2 cellular contexts compared by ENCODE assay signal in genomic region chr11:57777969-57778317, GRCh38.
TF ChIP-seq lines count a peak whose summit lies in the region.

No MANE protein-coding gene starts in this region.

TF ChIP-seq in GM23338, 12 proteins besides CTCF, POLR2A, EP300 and RAD21:
- TF ChIP-seq ZNF331 (CRISPR knock-in tag; IDR thresholded peaks at IDR 0.05; ENCODE audit: low read depth) (no peak), ZNF114 (CRISPR knock-in tag; IDR thresholded peaks at IDR 0.05) (no peak), EZH2phosphoT487 (IDR thresholded peaks at IDR 0.05; ENCODE audit: unreplicated experiment) (no peak), NANOG (IDR thresholded peaks at IDR 0.05; ENCODE audit: borderline replicate concordance) (no peak), ETS1 (IDR thresholded peaks at IDR 0.05) (no peak), CREB1 (CRISPR knock-in tag; IDR thresholded peaks at IDR 0.05; ENCODE audit: low read depth) (no peak), EZH2 (IDR thresholded peaks at IDR 0.05; ENCODE audit: low read depth, unreplicated experiment) (no peak), POLR2AphosphoS5 (IDR thresholded peaks at IDR 0.05; ENCODE audit: low read depth) (no peak), STAT1 (IDR thresholded peaks at IDR 0.05; ENCODE audit: unreplicated experiment) (no peak), JUNB (IDR thresholded peaks at IDR 0.05; ENCODE audit: unreplicated experiment) (no peak)
- TF ChIP-seq, protein P1, sequence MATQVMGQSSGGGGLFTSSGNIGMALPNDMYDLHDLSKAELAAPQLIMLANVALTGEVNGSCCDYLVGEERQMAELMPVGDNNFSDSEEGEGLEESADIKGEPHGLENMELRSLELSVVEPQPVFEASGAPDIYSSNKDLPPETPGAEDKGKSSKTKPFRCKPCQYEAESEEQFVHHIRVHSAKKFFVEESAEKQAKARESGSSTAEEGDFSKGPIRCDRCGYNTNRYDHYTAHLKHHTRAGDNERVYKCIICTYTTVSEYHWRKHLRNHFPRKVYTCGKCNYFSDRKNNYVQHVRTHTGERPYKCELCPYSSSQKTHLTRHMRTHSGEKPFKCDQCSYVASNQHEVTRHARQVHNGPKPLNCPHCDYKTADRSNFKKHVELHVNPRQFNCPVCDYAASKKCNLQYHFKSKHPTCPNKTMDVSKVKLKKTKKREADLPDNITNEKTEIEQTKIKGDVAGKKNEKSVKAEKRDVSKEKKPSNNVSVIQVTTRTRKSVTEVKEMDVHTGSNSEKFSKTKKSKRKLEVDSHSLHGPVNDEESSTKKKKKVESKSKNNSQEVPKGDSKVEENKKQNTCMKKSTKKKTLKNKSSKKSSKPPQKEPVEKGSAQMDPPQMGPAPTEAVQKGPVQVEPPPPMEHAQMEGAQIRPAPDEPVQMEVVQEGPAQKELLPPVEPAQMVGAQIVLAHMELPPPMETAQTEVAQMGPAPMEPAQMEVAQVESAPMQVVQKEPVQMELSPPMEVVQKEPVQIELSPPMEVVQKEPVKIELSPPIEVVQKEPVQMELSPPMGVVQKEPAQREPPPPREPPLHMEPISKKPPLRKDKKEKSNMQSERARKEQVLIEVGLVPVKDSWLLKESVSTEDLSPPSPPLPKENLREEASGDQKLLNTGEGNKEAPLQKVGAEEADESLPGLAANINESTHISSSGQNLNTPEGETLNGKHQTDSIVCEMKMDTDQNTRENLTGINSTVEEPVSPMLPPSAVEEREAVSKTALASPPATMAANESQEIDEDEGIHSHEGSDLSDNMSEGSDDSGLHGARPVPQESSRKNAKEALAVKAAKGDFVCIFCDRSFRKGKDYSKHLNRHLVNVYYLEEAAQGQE (IDR thresholded peaks at IDR 0.05; ENCODE audit: unreplicated experiment) = no peak
- TF ChIP-seq, protein P2, sequence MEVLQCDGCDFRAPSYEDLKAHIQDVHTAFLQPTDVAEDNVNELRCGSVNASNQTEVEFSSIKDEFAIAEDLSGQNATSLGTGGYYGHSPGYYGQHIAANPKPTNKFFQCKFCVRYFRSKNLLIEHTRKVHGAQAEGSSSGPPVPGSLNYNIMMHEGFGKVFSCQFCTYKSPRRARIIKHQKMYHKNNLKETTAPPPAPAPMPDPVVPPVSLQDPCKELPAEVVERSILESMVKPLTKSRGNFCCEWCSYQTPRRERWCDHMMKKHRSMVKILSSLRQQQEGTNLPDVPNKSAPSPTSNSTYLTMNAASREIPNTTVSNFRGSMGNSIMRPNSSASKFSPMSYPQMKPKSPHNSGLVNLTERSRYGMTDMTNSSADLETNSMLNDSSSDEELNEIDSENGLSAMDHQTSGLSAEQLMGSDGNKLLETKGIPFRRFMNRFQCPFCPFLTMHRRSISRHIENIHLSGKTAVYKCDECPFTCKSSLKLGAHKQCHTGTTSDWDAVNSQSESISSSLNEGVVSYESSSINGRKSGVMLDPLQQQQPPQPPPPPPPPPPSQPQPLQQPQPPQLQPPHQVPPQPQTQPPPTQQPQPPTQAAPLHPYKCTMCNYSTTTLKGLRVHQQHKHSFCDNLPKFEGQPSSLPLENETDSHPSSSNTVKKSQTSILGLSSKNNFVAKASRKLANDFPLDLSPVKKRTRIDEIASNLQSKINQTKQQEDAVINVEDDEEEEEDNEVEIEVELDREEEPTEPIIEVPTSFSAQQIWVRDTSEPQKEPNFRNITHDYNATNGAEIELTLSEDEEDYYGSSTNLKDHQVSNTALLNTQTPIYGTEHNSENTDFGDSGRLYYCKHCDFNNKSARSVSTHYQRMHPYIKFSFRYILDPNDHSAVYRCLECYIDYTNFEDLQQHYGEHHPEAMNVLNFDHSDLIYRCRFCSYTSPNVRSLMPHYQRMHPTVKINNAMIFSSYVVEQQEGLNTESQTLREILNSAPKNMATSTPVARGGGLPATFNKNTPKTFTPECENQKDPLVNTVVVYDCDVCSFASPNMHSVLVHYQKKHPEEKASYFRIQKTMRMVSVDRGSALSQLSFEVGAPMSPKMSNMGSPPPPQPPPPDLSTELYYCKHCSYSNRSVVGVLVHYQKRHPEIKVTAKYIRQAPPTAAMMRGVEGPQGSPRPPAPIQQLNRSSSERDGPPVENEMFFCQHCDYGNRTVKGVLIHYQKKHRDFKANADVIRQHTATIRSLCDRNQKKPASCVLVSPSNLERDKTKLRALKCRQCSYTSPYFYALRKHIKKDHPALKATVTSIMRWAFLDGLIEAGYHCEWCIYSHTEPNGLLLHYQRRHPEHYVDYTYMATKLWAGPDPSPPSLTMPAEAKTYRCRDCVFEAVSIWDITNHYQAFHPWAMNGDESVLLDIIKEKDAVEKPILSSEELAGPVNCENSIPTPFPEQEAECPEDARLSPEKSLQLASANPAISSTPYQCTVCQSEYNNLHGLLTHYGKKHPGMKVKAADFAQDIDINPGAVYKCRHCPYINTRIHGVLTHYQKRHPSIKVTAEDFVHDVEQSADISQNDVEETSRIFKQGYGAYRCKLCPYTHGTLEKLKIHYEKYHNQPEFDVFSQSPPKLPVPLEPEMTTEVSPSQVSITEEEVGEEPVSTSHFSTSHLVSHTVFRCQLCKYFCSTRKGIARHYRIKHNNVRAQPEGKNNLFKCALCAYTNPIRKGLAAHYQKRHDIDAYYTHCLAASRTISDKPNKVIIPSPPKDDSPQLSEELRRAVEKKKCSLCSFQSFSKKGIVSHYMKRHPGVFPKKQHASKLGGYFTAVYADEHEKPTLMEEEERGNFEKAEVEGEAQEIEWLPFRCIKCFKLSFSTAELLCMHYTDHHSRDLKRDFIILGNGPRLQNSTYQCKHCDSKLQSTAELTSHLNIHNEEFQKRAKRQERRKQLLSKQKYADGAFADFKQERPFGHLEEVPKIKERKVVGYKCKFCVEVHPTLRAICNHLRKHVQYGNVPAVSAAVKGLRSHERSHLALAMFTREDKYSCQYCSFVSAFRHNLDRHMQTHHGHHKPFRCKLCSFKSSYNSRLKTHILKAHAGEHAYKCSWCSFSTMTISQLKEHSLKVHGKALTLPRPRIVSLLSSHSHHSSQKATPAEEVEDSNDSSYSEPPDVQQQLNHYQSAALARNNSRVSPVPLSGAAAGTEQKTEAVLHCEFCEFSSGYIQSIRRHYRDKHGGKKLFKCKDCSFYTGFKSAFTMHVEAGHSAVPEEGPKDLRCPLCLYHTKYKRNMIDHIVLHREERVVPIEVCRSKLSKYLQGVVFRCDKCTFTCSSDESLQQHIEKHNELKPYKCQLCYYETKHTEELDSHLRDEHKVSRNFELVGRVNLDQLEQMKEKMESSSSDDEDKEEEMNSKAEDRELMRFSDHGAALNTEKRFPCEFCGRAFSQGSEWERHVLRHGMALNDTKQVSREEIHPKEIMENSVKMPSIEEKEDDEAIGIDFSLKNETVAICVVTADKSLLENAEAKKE (CRISPR knock-in tag; IDR thresholded peaks at IDR 0.05) = no peak

TF ChIP-seq in K562, 482 proteins besides CTCF, POLR2A, EP300 and RAD21:
- TF ChIP-seq ZNF232 (CRISPR knock-in tag; IDR thresholded peaks at IDR 0.05) (no peak), NFATC3 (IDR thresholded peaks at IDR 0.05) (no peak), SRSF9 (IDR thresholded peaks at IDR 0.05; ENCODE audit: borderline replicate concordance, low read depth, low read length) (no peak), ZBTB26 (CRISPR knock-in tag; IDR thresholded peaks at IDR 0.05) (no peak), KLF16 (IDR thresholded peaks at IDR 0.05) (no peak), SREBF1 (IDR thresholded peaks at IDR 0.05; ENCODE audit: borderline replicate concordance, low read depth, low read length) (no peak)
- TF ChIP-seq, protein P3, sequence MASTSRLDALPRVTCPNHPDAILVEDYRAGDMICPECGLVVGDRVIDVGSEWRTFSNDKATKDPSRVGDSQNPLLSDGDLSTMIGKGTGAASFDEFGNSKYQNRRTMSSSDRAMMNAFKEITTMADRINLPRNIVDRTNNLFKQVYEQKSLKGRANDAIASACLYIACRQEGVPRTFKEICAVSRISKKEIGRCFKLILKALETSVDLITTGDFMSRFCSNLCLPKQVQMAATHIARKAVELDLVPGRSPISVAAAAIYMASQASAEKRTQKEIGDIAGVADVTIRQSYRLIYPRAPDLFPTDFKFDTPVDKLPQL (IDR thresholded peaks at IDR 0.05; ENCODE audit: extremely low read depth, insufficient read length) = no peak
